In genomic region chr11:6608726-6609501, GRCh38 we compare ENCODE assay signal across 12 cellular contexts. TPM values are rescaled to one million over a fixed set of nuclear protein-coding genes. Genes with fewer than 3 reads are reported as not detected.
A peak's percentile ranks its signal among the peaks of the same experiment; 100 is the strongest.
DNase-seq lines count a peak whose midpoint lies in the region; ATAC-seq and TF ChIP-seq lines count a peak whose summit lies in the region.
"Had no signal": no experiment of that assay in that cellular context is flagged by ENCODE, and none has a peak within 500 bp of the region (broad histone marks: within the 10 kb centered on the region; RNA-seq: fewer than 3 reads in every experiment).

No MANE protein-coding gene starts in this region.

- no peaks in the 10 kb centered on the region for H3K9me3 Mint-ChIP-seq in WTC11

- H3K4me1 ChIP-seq in lung (ENCODE audit: control insufficient read depth in 2 of 2, insufficient read depth in 2 of 2, low read length in 2 of 2) (peaks cover 5 to 16% of the 10 kb centered on the region in 2 donors), subcutaneous abdominal adipose tissue (ENCODE audit: control insufficient read depth in 5 of 5, insufficient read depth in 5 of 5, low read length in 5 of 5) (peaks cover 15 to 74% (median 63%) of the 10 kb centered on the region in 5 donors)

- WGBS in lung, 2 donors, result 83 to 92% methylated on average over 14 of the region's 14 CpGs

- peak overlapping the region in 1 of 5 donors; percentile 17 for H3K9ac ChIP-seq in subcutaneous abdominal adipose tissue (ENCODE audit: low read length in 5 of 5)

- H3K27me3 ChIP-seq in lung (ENCODE audit: control insufficient read depth, insufficient read depth) (no peaks in the 10 kb centered on the region), subcutaneous abdominal adipose tissue (ENCODE audit: control insufficient read depth in 5 of 5, insufficient read depth in 4 of 5, low read length in 5 of 5) (no peaks in the 10 kb centered on the region)

- POLR2A ChIA-PET in WTC11 (lab: Charles Lee), result interaction anchor here (0.6 to 2.9 kb wide), 2 partner anchors 74 to 162 kb away, joined by 11 read pairs; partner anchors contain the start of gene MRPL17

- H3K4me1 Mint-ChIP-seq in WTC11, result peaks cover 20% of the 10 kb centered on the region

- H3K4me3 ChIP-seq in lung (no peak overlapping the region), subcutaneous abdominal adipose tissue (ENCODE audit: low read depth in 1 of 5, low read length in 5 of 5) (no peak overlapping the region)
- H3K4me3 ChIP-seq: mucosa of descending colon had no signal

- H3K36me3 ChIP-seq in lung (ENCODE audit: control insufficient read depth in 2 of 2, insufficient read depth in 2 of 2, low read length in 2 of 2) (peaks cover 14 to 35% of the 10 kb centered on the region in 2 donors), subcutaneous abdominal adipose tissue (ENCODE audit: control insufficient read depth in 5 of 5, insufficient read depth in 5 of 5, low read length in 5 of 5) (peaks cover 5 to 40% (median 39%) of the 10 kb centered on the region in 5 donors)

- H3K27me3 Mint-ChIP-seq in WTC11 (ENCODE audit: low read depth), result no peaks in the 10 kb centered on the region

- H3K9me3 ChIP-seq in lung (ENCODE audit: control insufficient read depth in 2 of 2, insufficient read depth in 1 of 2, low read length in 1 of 2), result no peaks in the 10 kb centered on the region
- no peaks in the 10 kb centered on the region for H3K9me3 ChIP-seq in subcutaneous abdominal adipose tissue (ENCODE audit: control insufficient read depth in 5 of 5, low read length in 5 of 5)
- H3K9me3 ChIP-seq: mucosa of descending colon had no signal

- TF ChIP-seq CTCF in WTC11 (IDR thresholded peaks at IDR 0.05) (no peak), lung (IDR thresholded peaks at IDR 0.05; ENCODE audit: control extremely low read depth, extremely low read depth) (no peak)

- no peak overlapping the region for H3K4me3 Mint-ChIP-seq in WTC11

- H3K27ac ChIP-seq in lung (ENCODE audit: low read depth in 1 of 2, low read length in 1 of 2) (peak overlapping the region in 1 of 2 donors; percentile 52), subcutaneous abdominal adipose tissue (ENCODE audit: low read depth, low read length) (peak overlapping the region; percentile 98)

- peak; percentile 54 for DNase-seq in activated effector memory CD4-positive, alpha-beta T cell treated with anti-CD3 and anti-CD28 coated beads, Interleukin-2, amount 50 U/mL, for 16 hours
- DNase-seq in activated effector memory CD4-positive, alpha-beta T cell treated with Interleukin-2 at 50 U/mL for 16 hours, result no peak
- no peak for DNase-seq in WTC11 (ENCODE audit: low spot score)
- DNase-seq in lung (ENCODE audit: low spot score), result peak; percentile 26
- DNase-seq in NCI-H1417 treated with DMSO at 0.1 percent for 48 hours (lab: John Stamatoyannopoulos, UW), result no peak
- DNase-seq in cerebellar nuclear complex (lab: John Stamatoyannopoulos, UW), result no peak
- DNase-seq: H7, MM.1S, NCI-H748 treated with DMSO at 0.1 percent for 48 hours had no signal

- no peak for ATAC-seq in WTC11
- no peak for ATAC-seq in lung (ENCODE audit: insufficient read depth, low FRiP score)
- no peak for ATAC-seq in HG03442 (IDR thresholded peaks at IDR 0.05; ENCODE audit: unreplicated experiment)
- ATAC-seq: mucosa of descending colon had no signal

- H3K36me3 Mint-ChIP-seq in WTC11, result peaks cover 36% of the 10 kb centered on the region

- H3K27ac Mint-ChIP-seq in WTC11, result peak overlapping the region; percentile 33; the same call in 1 of the 2 replicates

- CTCF ChIA-PET in WTC11 (lab: Charles Lee), result interaction anchor here (0.9 kb wide), 1 partner anchor 74 kb away, joined by 3 read pairs; the partner anchor contains the start of gene MRPL17

TF ChIP-seq in WTC11, 78 proteins besides CTCF, POLR2A, EP300 and RAD21:
- TF ChIP-seq ZBTB43 (CRISPR knock-in tag; IDR thresholded peaks at IDR 0.05) (no peak), GTF2I (CRISPR knock-in tag; conservative IDR thresholded peaks at IDR 0.05) (no peak), FOXJ3 (CRISPR knock-in tag; IDR thresholded peaks at IDR 0.05; ENCODE audit: borderline replicate concordance) (no peak), NFATC4 (CRISPR knock-in tag; IDR thresholded peaks at IDR 0.05) (no peak)

RNA-seq across cellular contexts. Expression of gene TAF10, which starts 3.1 kb away (rescaled TPM):
- 165 to 186 TPM (median 178 TPM) in 3 replicates for total RNA-seq in WTC11 (2021)
- 100 to 1,000 TPM in 1 of 2 donors, 10 to 100 TPM in 1; 23.9 to 149 TPM for total RNA-seq in lung
- polyA plus RNA-seq in lung, result 100 to 1,000 TPM; 108 to 126 TPM

RNA-seq across cellular contexts. Expression of gene ILK, which starts 5.3 kb away (rescaled TPM):
- 97.7 to 112 TPM (median 110 TPM) in 3 replicates for total RNA-seq in WTC11 (2021)
- 100 to 1,000 TPM; 134 to 147 TPM for total RNA-seq in lung
- 100 to 1,000 TPM in 1 of 2 donors, 10 to 100 TPM in 1; 91.1 to 138 TPM for polyA plus RNA-seq in lung

RNA-seq across cellular contexts. Expression of gene RRP8, which starts 5.5 kb away (rescaled TPM):
- total RNA-seq in WTC11 (2021) (12.5 to 15.0 TPM (median 14.6 TPM) in 3 replicates), lung (10 to 100 TPM; 15.0 to 19.1 TPM)
- polyA plus RNA-seq in lung, result 10 to 100 TPM; 16.2 to 17.4 TPM

RNA-seq across cellular contexts. Expression of gene TPP1, which starts 10.3 kb away (rescaled TPM):
- 36.2 to 51.4 TPM (median 44.8 TPM) in 3 replicates for total RNA-seq in WTC11 (2021)
- 100 to 1,000 TPM; 124 to 150 TPM for total RNA-seq in lung
- 100 to 1,000 TPM in 1 of 2 donors, 10 to 100 TPM in 1; 57.6 to 169 TPM for polyA plus RNA-seq in lung

RNA-seq across cellular contexts. Expression of gene DCHS1, which starts 46.7 kb away (rescaled TPM):
- total RNA-seq in WTC11 (2021), result 11.5 to 14.2 TPM (median 12.6 TPM) in 3 replicates
- 10 to 100 TPM; 14.9 to 39.9 TPM for total RNA-seq in lung
- polyA plus RNA-seq in lung, result 1 to 10 TPM; 6.0 to 8.2 TPM

Comparison
In these comparisons a context has a peak if more than half of its experiments do, and no peak if none do; other contexts are left out.
1. DNase-seq: peak in activated effector memory CD4-positive, alpha-beta T cell treated with anti-CD3 and anti-CD28 coated beads, Interleukin-2, amount 50 U/mL, for 16 hours (single experiment) and lung (single experiment); none in activated effector memory CD4-positive, alpha-beta T cell treated with Interleukin-2 at 50 U/mL for 16 hours (single experiment), WTC11 (single experiment), NCI-H1417 treated with DMSO at 0.1 percent for 48 hours (single experiment) and cerebellar nuclear complex (0 of 2).